Comparison of ENCODE assay signal across 25 cellular contexts in the genomic region with DNA sequence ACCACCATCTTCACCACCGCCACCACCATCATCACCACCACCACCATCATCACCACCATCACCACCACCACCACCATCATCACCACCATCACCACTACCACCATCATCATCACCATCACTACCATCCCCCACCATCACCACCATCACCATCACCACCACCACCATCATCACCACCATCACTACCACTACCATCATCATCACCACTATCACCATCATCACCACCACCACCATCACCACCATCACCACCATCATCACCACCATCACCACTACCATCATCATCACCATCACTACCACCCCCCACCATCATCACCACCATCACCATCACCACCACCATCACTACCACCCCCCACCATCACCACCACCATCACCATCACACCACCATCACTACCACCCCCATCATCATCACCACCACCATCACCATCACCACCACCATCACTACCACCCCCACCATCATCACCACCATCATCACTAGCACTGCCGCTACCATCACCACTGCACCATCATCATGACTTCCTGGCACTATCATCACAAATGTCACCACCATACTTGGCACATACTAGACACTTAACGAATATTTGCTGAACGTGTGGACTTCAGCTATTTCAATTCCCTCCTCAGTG. TPM values are rescaled to one million over a fixed set of nuclear protein-coding genes. Genes with fewer than 3 reads are reported as not detected.
"Had no signal": no experiment of that assay in that cellular context is flagged by ENCODE, and none has a peak within 500 bp of the region (broad histone marks: within the 10 kb centered on the region; RNA-seq: fewer than 3 reads in every experiment).

No MANE protein-coding gene starts in this region.

- H3K79me2 ChIP-seq: parathyroid adenoma had no signal

- H3K4me3 Mint-ChIP-seq: dendritic cell treated with granulocyte-macrophage colony-stimulating factor and Interleukin-4, amounts not matched to agents 40 ng/mL and 50 ng/mL, for 4 days; effector memory CD8-positive, alpha-beta T cell; natural killer cell treated with Interleukin-12 subunit alpha and Interleukin-12 subunit beta and Interleukin-15 and Interleukin-18, amount 100 ng/mL, for 72 hours had no signal

- H3K4me1 ChIP-seq: left ventricle myocardium inferior, lower lobe of right lung, parathyroid adenoma, psoas muscle, stomach, upper lobe of left lung, uterus had no signal

- H3K9ac ChIP-seq: parathyroid adenoma had no signal

- H3K27me3 Mint-ChIP-seq: dendritic cell treated with granulocyte-macrophage colony-stimulating factor and Interleukin-4, amounts not matched to agents 40 ng/mL and 50 ng/mL, for 4 days had no signal

- H2AFZ ChIP-seq: parathyroid adenoma had no signal

- H3K27me3 ChIP-seq: sigmoid colon, stomach, upper lobe of left lung, uterus had no signal

- ATAC-seq: effector memory CD8-positive, alpha-beta T cell; lower lobe of right lung; natural killer cell treated with Interleukin-12 subunit alpha and Interleukin-12 subunit beta and Interleukin-15 and Interleukin-18, amount 100 ng/mL, for 72 hours; psoas muscle had no signal

- H3K4me1 Mint-ChIP-seq: immature natural killer cell had no signal

- DNase-seq: cerebellar nuclear complex; effector memory CD8-positive, alpha-beta T cell; erythroblast; immature natural killer cell; left ventricle myocardium inferior; lower lobe of right lung; mesenchymal stem cell; midbrain; psoas muscle; sigmoid colon; stimulated activated CD4-positive, alpha-beta T cell treated with anti-CD3 and anti-CD28 coated beads, Interleukin-2, amount 100 ng/mL, for 24 hours; stimulated activated CD4-positive, alpha-beta T cell treated with anti-CD3 and anti-CD28 coated beads, Interleukin-4, amount 100 ng/mL, for 4 hours; stimulated activated naive CD4-positive, alpha-beta T cell; stomach; substantia nigra; upper lobe of left lung; uterus had no signal

- H3K9me3 ChIP-seq: left ventricle myocardium inferior, lower lobe of right lung, psoas muscle, sigmoid colon, stomach, upper lobe of left lung, uterus had no signal

- H3K36me3 ChIP-seq: left ventricle myocardium inferior, lower lobe of right lung, sigmoid colon, stomach, upper lobe of left lung, uterus had no signal

- H3K27ac Mint-ChIP-seq: dendritic cell treated with granulocyte-macrophage colony-stimulating factor and Interleukin-4, amounts not matched to agents 40 ng/mL and 50 ng/mL, for 4 days; effector memory CD8-positive, alpha-beta T cell; natural killer cell treated with Interleukin-12 subunit alpha and Interleukin-12 subunit beta and Interleukin-15 and Interleukin-18, amount 100 ng/mL, for 72 hours had no signal

- H3K27ac ChIP-seq: left ventricle myocardium inferior, lower lobe of right lung, parathyroid adenoma, psoas muscle, sigmoid colon, skin epidermis, stomach, upper lobe of left lung, uterus had no signal

- FAIRE-seq: colon, endothelial cell of umbilical vein, frontal cortex, keratinocyte had no signal

- H3K4me3 ChIP-seq: left ventricle myocardium inferior, lower lobe of right lung, psoas muscle, sigmoid colon, skin epidermis, stomach, upper lobe of left lung, uterus had no signal

RNA-seq across cellular contexts. Expression of gene FZD8, which starts 25.3 kb away (rescaled TPM):
- polyA plus RNA-seq: immature natural killer cell had no signal
